15 cellular contexts compared by ENCODE assay signal in genomic region chr9:86836797-86837196, GRCh38.
DNase-seq lines count a peak whose midpoint lies in the region; ATAC-seq and TF ChIP-seq lines count a peak whose summit lies in the region.
"Had no signal": no experiment of that assay in that cellular context is flagged by ENCODE, and none has a peak within 500 bp of the region (broad histone marks: within the 10 kb centered on the region; RNA-seq: fewer than 3 reads in every experiment).

No MANE protein-coding gene starts in this region.

- H3K4me3 Mint-ChIP-seq in MCF 10A (ENCODE audit: unreplicated experiment) = no peak overlapping the region
- no peak overlapping the region for H3K4me3 Mint-ChIP-seq in activated CD8-positive, alpha-beta T cell treated with anti-CD3 and anti-CD28 coated beads for 36 hours
- H3K4me3 Mint-ChIP-seq: activated naive CD8-positive, alpha-beta T cell treated with anti-CD3 and anti-CD28 coated beads for 36 hours; memory B cell had no signal

- no peak for TF ChIP-seq CTCF in MCF 10A (IDR thresholded peaks at IDR 0.05; ENCODE audit: unreplicated experiment)
- no peak for TF ChIP-seq CTCF in activated CD8-positive, alpha-beta T cell treated with anti-CD3 and anti-CD28 coated beads for 36 hours (IDR thresholded peaks at IDR 0.05)

- H3K27ac Mint-ChIP-seq in MCF 10A (ENCODE audit: low read depth, unreplicated experiment) = no peak overlapping the region
- no peak overlapping the region for H3K27ac Mint-ChIP-seq in activated CD8-positive, alpha-beta T cell treated with anti-CD3 and anti-CD28 coated beads for 36 hours
- H3K27ac Mint-ChIP-seq: activated naive CD8-positive, alpha-beta T cell treated with anti-CD3 and anti-CD28 coated beads for 36 hours; memory B cell had no signal

- CTCF ChIA-PET in MCF 10A (lab: Yijun Ruan, JAX) = interaction anchor here (0.5 to 0.6 kb wide), 2 partner anchors 289 to 1505 kb away, joined by 3 to 4 read pairs; no protein-coding TSS in a partner anchor
- CTCF ChIA-PET in activated CD8-positive, alpha-beta T cell treated with anti-CD3 and anti-CD28 coated beads for 36 hours (lab: Charles Lee) = no interaction called here

- no peak for DNase-seq in MCF 10A (ENCODE audit: unreplicated experiment)
- DNase-seq in activated CD8-positive, alpha-beta T cell treated with anti-CD3 and anti-CD28 coated beads for 36 hours = no peak
- DNase-seq in germinal center (ENCODE audit: low spot score) = no peak
- no peak for DNase-seq in NCI-H226
- DNase-seq: activated naive CD8-positive, alpha-beta T cell treated with anti-CD3 and anti-CD28 coated beads for 36 hours; HCEC 1CT; NCI-H1436 treated with DMSO at 0.1 percent for 48 hours; NCI-H748 treated with DMSO at 0.1 percent for 48 hours; SIG-M5; uterus had no signal

- no TSS peak for BruUV-seq in MCF 10A (replicated peaks; lab: Mats Ljungman, UMichigan)

- POLR2A ChIA-PET in MCF 10A (lab: Yijun Ruan, JAX) = interaction anchor here (0.5 to 1.6 kb wide), 2 partner anchors 20 to 79 kb away, joined by 3 to 5 read pairs; no protein-coding TSS in a partner anchor
- POLR2A ChIA-PET in activated CD8-positive, alpha-beta T cell treated with anti-CD3 and anti-CD28 coated beads for 36 hours (lab: Charles Lee) = no interaction called here

- intact Hi-C loops in MCF 10A (cut with micrococcal nuclease) = no loop called here
- intact Hi-C loops in activated CD8-positive, alpha-beta T cell treated with anti-CD3 and anti-CD28 coated beads for 36 hours (cut with micrococcal nuclease) = no loop called here

- H3K4me1 Mint-ChIP-seq in MCF 10A (ENCODE audit: insufficient read depth, unreplicated experiment) = no peaks in the 10 kb centered on the region
- no peaks in the 10 kb centered on the region for H3K4me1 Mint-ChIP-seq in activated CD8-positive, alpha-beta T cell treated with anti-CD3 and anti-CD28 coated beads for 36 hours (ENCODE audit: low read depth)
- H3K4me1 Mint-ChIP-seq: activated naive CD8-positive, alpha-beta T cell treated with anti-CD3 and anti-CD28 coated beads for 36 hours; memory B cell had no signal

- H3K36me3 Mint-ChIP-seq in MCF 10A (ENCODE audit: insufficient read depth, unreplicated experiment) = no peaks in the 10 kb centered on the region
- H3K36me3 Mint-ChIP-seq in activated CD8-positive, alpha-beta T cell treated with anti-CD3 and anti-CD28 coated beads for 36 hours (ENCODE audit: low read depth) = no peaks in the 10 kb centered on the region
- H3K36me3 Mint-ChIP-seq: activated naive CD8-positive, alpha-beta T cell treated with anti-CD3 and anti-CD28 coated beads for 36 hours; memory B cell had no signal

- ATAC-seq in GM18502 (IDR thresholded peaks at IDR 0.05; ENCODE audit: poor library complexity, unreplicated experiment) (peak; percentile 60), GM19468 (IDR thresholded peaks at IDR 0.05; ENCODE audit: extremely low read depth, unreplicated experiment) (peak; percentile 74), HG02885 (IDR thresholded peaks at IDR 0.05; ENCODE audit: poor library complexity, unreplicated experiment) (peak; percentile 69), HG03558 (IDR thresholded peaks at IDR 0.05; ENCODE audit: extremely low read depth, unreplicated experiment) (peak; percentile 94)
- no peak for ATAC-seq in activated CD8-positive, alpha-beta T cell treated with anti-CD3 and anti-CD28 coated beads for 36 hours

- no peaks in the 10 kb centered on the region for H3K27me3 Mint-ChIP-seq in MCF 10A (ENCODE audit: insufficient read depth, unreplicated experiment)
- H3K27me3 Mint-ChIP-seq in activated CD8-positive, alpha-beta T cell treated with anti-CD3 and anti-CD28 coated beads for 36 hours = peaks cover 9% of the 10 kb centered on the region
- H3K27me3 Mint-ChIP-seq: memory B cell had no signal

- no peaks in the 10 kb centered on the region for H3K9me3 Mint-ChIP-seq in MCF 10A (ENCODE audit: unreplicated experiment)
- H3K9me3 Mint-ChIP-seq in activated CD8-positive, alpha-beta T cell treated with anti-CD3 and anti-CD28 coated beads for 36 hours = no peaks in the 10 kb centered on the region
- H3K9me3 Mint-ChIP-seq: activated naive CD8-positive, alpha-beta T cell treated with anti-CD3 and anti-CD28 coated beads for 36 hours; memory B cell had no signal
